In genomic region chr6:132132420-132132819, GRCh38 we compare ENCODE assay signal across 10 cellular contexts.
DNase-seq lines count a peak whose midpoint lies in the region; ATAC-seq and TF ChIP-seq lines count a peak whose summit lies in the region.
"Had no signal": no experiment of that assay in that cellular context is flagged by ENCODE, and none has a peak within 500 bp of the region (broad histone marks: within the 10 kb centered on the region; RNA-seq: fewer than 3 reads in every experiment).

No MANE protein-coding gene starts in this region.

- H2BK120ac ChIP-seq in H9 (ENCODE audit: low read depth, low read length, poor library complexity, severe bottlenecking), result no peak overlapping the region

- WGBS in H9 (ENCODE audit: extremely low coverage, insufficient read length, low lambda C conversion rate), result no CpG with 5 or more reads among the region's 2 CpGs

- H2AFZ ChIP-seq in Loucy (ENCODE audit: low read length), result no peak overlapping the region
- H2AFZ ChIP-seq in H9 (ENCODE audit: low read length), result no peak overlapping the region
- H2AFZ ChIP-seq in Karpas-422 (ENCODE audit: low read length), result no peak overlapping the region
- H2AFZ ChIP-seq: PC-9 had no signal

- H3K9ac ChIP-seq in Loucy (ENCODE audit: low read depth, low read length, poor library complexity, severe bottlenecking), result peak overlapping the region; percentile 81
- no peak overlapping the region for H3K9ac ChIP-seq in subcutaneous abdominal adipose tissue (ENCODE audit: low read length in 5 of 5)
- no peak overlapping the region for H3K9ac ChIP-seq in H9 (ENCODE audit: extremely low read depth, insufficient read length, low read length)
- no peak overlapping the region for H3K9ac ChIP-seq in Karpas-422 (ENCODE audit: low read length)

- H4K20me1 ChIP-seq in Loucy (ENCODE audit: insufficient read depth, low read length, poor library complexity, severe bottlenecking) (no peaks in the 10 kb centered on the region), H9 (ENCODE audit: control insufficient read depth, insufficient read depth, insufficient read length) (no peaks in the 10 kb centered on the region), Karpas-422 (ENCODE audit: insufficient read depth, low read depth, low read length) (no peaks in the 10 kb centered on the region)

- no peak for TF ChIP-seq CTCF in Loucy (conservative IDR thresholded peaks at IDR 0.05; ENCODE audit: low read length)
- TF ChIP-seq CTCF in left lung (IDR thresholded peaks at IDR 0.05), result no peak
- TF ChIP-seq CTCF in H9 (conservative IDR thresholded peaks at IDR 0.05), result no peak

- H3K79me2 ChIP-seq in Loucy (ENCODE audit: insufficient read depth, low read length), result no peaks in the 10 kb centered on the region
- H3K79me2 ChIP-seq in H9 (ENCODE audit: insufficient read depth, low read length), result no peaks in the 10 kb centered on the region
- no peaks in the 10 kb centered on the region for H3K79me2 ChIP-seq in Karpas-422 (ENCODE audit: low read length)

- no peak overlapping the region for H2BK5ac ChIP-seq in H9 (ENCODE audit: insufficient read length, low read length)

- H3K36me3 ChIP-seq in Loucy (ENCODE audit: insufficient read depth, low read length) (no peaks in the 10 kb centered on the region), left lung (no peaks in the 10 kb centered on the region), subcutaneous abdominal adipose tissue (ENCODE audit: control insufficient read depth in 5 of 5, insufficient read depth in 5 of 5, low read length in 5 of 5) (no peaks in the 10 kb centered on the region), Karpas-422 (ENCODE audit: insufficient read depth, low read length) (no peaks in the 10 kb centered on the region)

- peaks cover 33% of the 10 kb centered on the region in 2 experiments for H3K4me1 Mint-ChIP-seq in H9
- H3K4me1 Mint-ChIP-seq: activated CD4-positive, alpha-beta T cell treated with anti-CD3 and anti-CD28 coated beads, Interleukin-2, amount 10 ng/mL, durations not matched to agents 24 days and 14 days had no signal

- H3K27ac ChIP-seq in left lung (peak overlapping the region in 1 of 2 donors; percentile 61), subcutaneous abdominal adipose tissue (ENCODE audit: low read depth, low read length) (peak overlapping the region; percentile 59), H9 (ENCODE audit: insufficient read length, low read depth, low read length) (no peak overlapping the region), Karpas-422 (ENCODE audit: low read length) (no peak overlapping the region)
- H3K27ac ChIP-seq: PC-9 had no signal

- H3K9me3 ChIP-seq in Loucy (ENCODE audit: insufficient read depth, low read depth, low read length), result no peaks in the 10 kb centered on the region
- H3K9me3 ChIP-seq in left lung, result no peaks in the 10 kb centered on the region
- H3K9me3 ChIP-seq in subcutaneous abdominal adipose tissue (ENCODE audit: control insufficient read depth in 5 of 5, low read length in 5 of 5), result no peaks in the 10 kb centered on the region
- H3K9me3 ChIP-seq in H9 (ENCODE audit: control insufficient read depth, low read depth, low read length), result no peaks in the 10 kb centered on the region
- H3K9me3 ChIP-seq in Karpas-422 (ENCODE audit: low read length), result no peaks in the 10 kb centered on the region

- peaks cover 20% of the 10 kb centered on the region for H3F3A ChIP-seq in Loucy (ENCODE audit: low read depth)

- H3K27me3 Mint-ChIP-seq in H9 (ENCODE audit: low read depth), result no peaks in the 10 kb centered on the region

- H3K9me3 Mint-ChIP-seq in H9, result no peaks in the 10 kb centered on the region
- H3K9me3 Mint-ChIP-seq: activated CD4-positive, alpha-beta T cell treated with anti-CD3 and anti-CD28 coated beads, Interleukin-2, amount 10 ng/mL, durations not matched to agents 24 days and 14 days had no signal

- H3K14ac ChIP-seq in H9 (ENCODE audit: insufficient read depth, low read length), result no peak overlapping the region

- no peak overlapping the region for H2BK20ac ChIP-seq in H9 (ENCODE audit: low read depth, low read length, poor library complexity, severe bottlenecking)

- H3K9me2 ChIP-seq in Loucy (replicated peaks; ENCODE audit: low read depth, low read length), result no peaks in the 10 kb centered on the region
- no peaks in the 10 kb centered on the region for H3K9me2 ChIP-seq in Karpas-422 (replicated peaks; ENCODE audit: insufficient read depth, low read length)

- peak overlapping the region; percentile 68 for H3K4me3 ChIP-seq in Loucy (ENCODE audit: low read length, poor library complexity, severe bottlenecking)
- no peak overlapping the region for H3K4me3 ChIP-seq in left lung
- H3K4me3 ChIP-seq in subcutaneous abdominal adipose tissue (ENCODE audit: low read depth in 1 of 5, low read length in 5 of 5), result no peak overlapping the region
- no peak overlapping the region for H3K4me3 ChIP-seq in Karpas-422 (ENCODE audit: low read length)
- H3K4me3 ChIP-seq: PC-9 had no signal

- peak; percentile 55 for ATAC-seq in left lung

- no peak overlapping the region for H3K18ac ChIP-seq in H9 (ENCODE audit: insufficient read length, low read depth, low read length)

- no peaks in the 10 kb centered on the region for H3K27me3 ChIP-seq in Loucy (ENCODE audit: insufficient read depth, low read length, poor library complexity, severe bottlenecking)
- H3K27me3 ChIP-seq in left lung, result no peaks in the 10 kb centered on the region
- H3K27me3 ChIP-seq in subcutaneous abdominal adipose tissue (ENCODE audit: control insufficient read depth in 5 of 5, insufficient read depth in 4 of 5, low read length in 5 of 5), result peaks cover 0 to 3% (median 0%) of the 10 kb centered on the region in 5 donors
- H3K27me3 ChIP-seq in H9 (ENCODE audit: insufficient read depth, low read length), result no peaks in the 10 kb centered on the region
- H3K27me3 ChIP-seq in Karpas-422 (ENCODE audit: low read length), result no peaks in the 10 kb centered on the region

- no peak overlapping the region for H4K8ac ChIP-seq in H9 (replicated peaks; ENCODE audit: insufficient read length, low read depth, low read length)

- 0 out of 7 replicates have a peak overlapping the region, but pooled peaks of 1 of the 3 experiments have one; percentile 16 for H3K27ac Mint-ChIP-seq in H9
- H3K27ac Mint-ChIP-seq: activated CD4-positive, alpha-beta T cell treated with anti-CD3 and anti-CD28 coated beads, Interleukin-2, amount 10 ng/mL, durations not matched to agents 24 days and 14 days had no signal

- H3K23ac ChIP-seq in H9 (ENCODE audit: insufficient read length, low read depth, low read length), result no peak overlapping the region

- no peak overlapping the region for H3K4me3 Mint-ChIP-seq in H9
- H3K4me3 Mint-ChIP-seq: activated CD4-positive, alpha-beta T cell treated with anti-CD3 and anti-CD28 coated beads, Interleukin-2, amount 10 ng/mL, durations not matched to agents 24 days and 14 days had no signal

- intact Hi-C loops in left lung (cut with DNase I), result no loop called here

- no peak overlapping the region for H3K56ac ChIP-seq in H9 (ENCODE audit: insufficient read length, low read depth, low read length)

- no peaks in the 10 kb centered on the region for H3K23me2 ChIP-seq in H9 (ENCODE audit: insufficient read length, low read depth, low read length, poor library complexity, severe bottlenecking)

- H3K79me1 ChIP-seq in H9 (ENCODE audit: insufficient read depth, low read depth, low read length, poor library complexity, severe bottlenecking), result no peaks in the 10 kb centered on the region

- H3K4ac ChIP-seq in H9 (ENCODE audit: low read depth, low read length), result no peak overlapping the region

- DNase-seq in dermis blood vessel endothelial cell, result peak; percentile 97
- DNase-seq in left lung, result no peak
- DNase-seq in H9, result no peak
- no peak for DNase-seq in ecto neural progenitor cell (ENCODE audit: low spot score)
- DNase-seq in Karpas-422, result no peak
- no peak for DNase-seq in NCI-H69 (lab: John Stamatoyannopoulos, UW)
- DNase-seq: activated CD4-positive, alpha-beta T cell treated with anti-CD3 and anti-CD28 coated beads, Interleukin-2, amount 10 ng/mL, durations not matched to agents 24 days and 14 days had no signal

- H3K4me2 ChIP-seq in Loucy (ENCODE audit: low read depth, low read length, poor library complexity, severe bottlenecking) (peak overlapping the region; percentile 90), H9 (ENCODE audit: insufficient read depth, insufficient read length, low read length) (no peak overlapping the region), Karpas-422 (ENCODE audit: low read depth, low read length, poor library complexity, severe bottlenecking) (no peak overlapping the region)

- H3T11ph ChIP-seq in H9 (ENCODE audit: low read length), result no peak overlapping the region

- H2BK12ac ChIP-seq in H9 (ENCODE audit: insufficient read length, low read depth, low read length), result no peak overlapping the region

- H2AK5ac ChIP-seq in H9 (ENCODE audit: insufficient read length, low read length), result no peak overlapping the region

- no peak overlapping the region for H4K5ac ChIP-seq in H9 (ENCODE audit: insufficient read length, low read depth, low read length)

- peaks cover 70% of the 10 kb centered on the region for H3K4me1 ChIP-seq in Loucy (ENCODE audit: insufficient read depth, low read length, poor library complexity, severe bottlenecking)
- peaks cover 0 to 10% of the 10 kb centered on the region in 2 donors for H3K4me1 ChIP-seq in left lung
- peaks cover 9 to 38% (median 31%) of the 10 kb centered on the region in 5 donors for H3K4me1 ChIP-seq in subcutaneous abdominal adipose tissue (ENCODE audit: control insufficient read depth in 5 of 5, insufficient read depth in 5 of 5, low read length in 5 of 5)
- H3K4me1 ChIP-seq in H9 (ENCODE audit: insufficient read depth, low read length), result peaks cover 17% of the 10 kb centered on the region; the same call in 1 of the 2 replicates
- H3K4me1 ChIP-seq in Karpas-422 (ENCODE audit: low read length), result peaks cover 16% of the 10 kb centered on the region

- no peak overlapping the region for H2BK15ac ChIP-seq in H9 (ENCODE audit: low read depth, low read length)

- H4K91ac ChIP-seq in H9 (ENCODE audit: insufficient read length, low read depth, low read length), result no peak overlapping the region

- no peaks in the 10 kb centered on the region; a peak in 1 of 7 replicates for H3K36me3 Mint-ChIP-seq in H9 (ENCODE audit: insufficient read depth in 1 of 3, low read depth in 3 of 3)
